Comparison of ENCODE assay signal across 9 cellular contexts in genomic region chr11:75429902-75430691, GRCh38. TPM values are rescaled to one million over a fixed set of nuclear protein-coding genes. Genes with fewer than 3 reads are reported as not detected.
DNase-seq lines count a peak whose midpoint lies in the region; ATAC-seq lines count a peak whose summit lies in the region.
"Had no signal": no experiment of that assay in that cellular context is flagged by ENCODE, and none has a peak within 500 bp of the region (broad histone marks: within the 10 kb centered on the region; RNA-seq: fewer than 3 reads in every experiment).

No MANE protein-coding gene starts in this region.

- peak overlapping the region in 8 of 9 donors; percentile 55 to 90 (median 71) for H3K27ac Mint-ChIP-seq in naive thymus-derived CD4-positive, alpha-beta T cell
- H3K27ac Mint-ChIP-seq in stimulated activated naive CD8-positive, alpha-beta T cell treated with anti-CD3 and anti-CD28 coated beads, Interleukin-15, Interleukin-2, amounts not matched to agents 100 ng/mL and 50 ng/mL, for 24 hours: no peak overlapping the region

- POLR2A ChIA-PET in naive thymus-derived CD4-positive, alpha-beta T cell (lab: Charles Lee): interaction anchor here (0.8 to 1.5 kb wide), 7 partner anchors 9 to 157 kb away, joined by 3 read pairs; partner anchors contain the start of gene GDPD5

- no peak overlapping the region for H3K27ac ChIP-seq in naive thymus-derived CD4-positive, alpha-beta T cell (ENCODE audit: low read depth, low read length)
- H3K27ac ChIP-seq: uterus had no signal

- intact Hi-C loops in naive thymus-derived CD4-positive, alpha-beta T cell (cut with micrococcal nuclease): loop anchor here (1.0 kb wide), 1 partner anchor 31 kb away; the partner anchor contains the start of gene RPS3 (in 2 of the 2)

- H3K36me3 Mint-ChIP-seq in naive thymus-derived CD4-positive, alpha-beta T cell: peaks cover 0 to 11% (median 0%) of the 10 kb centered on the region in 5 donors
- H3K36me3 Mint-ChIP-seq in stimulated activated naive CD8-positive, alpha-beta T cell treated with anti-CD3 and anti-CD28 coated beads, Interleukin-15, Interleukin-2, amounts not matched to agents 100 ng/mL and 50 ng/mL, for 24 hours (ENCODE audit: low read depth): peaks cover 8% of the 10 kb centered on the region

- peaks cover 0 to 4% (median 0%) of the 10 kb centered on the region in 3 experiments for H3K9me3 ChIP-seq in naive thymus-derived CD4-positive, alpha-beta T cell (ENCODE audit: control insufficient read depth in 2 of 3, low read length in 3 of 3)
- H3K9me3 ChIP-seq: uterus had no signal

- DNase-seq in AG08396 (ENCODE audit: low spot score) (peak; percentile 78), NCI-H69 (lab: John Stamatoyannopoulos, UW) (peak; percentile 87), activated T-cell treated with anti-CD3 and anti-CD28 coated beads for 48 hours (ENCODE audit: low read depth) (peak; percentile 66)
- DNase-seq in naive thymus-derived CD4-positive, alpha-beta T cell: peak; percentile 53 to 72 (median 68)

- H3K36me3 ChIP-seq in naive thymus-derived CD4-positive, alpha-beta T cell (ENCODE audit: control insufficient read depth in 2 of 3, insufficient read depth in 3 of 3, low read length in 3 of 3): no peaks in the 10 kb centered on the region
- H3K36me3 ChIP-seq: uterus had no signal

- H3K9me3 Mint-ChIP-seq in naive thymus-derived CD4-positive, alpha-beta T cell: peaks cover 0 to 7% (median 3%) of the 10 kb centered on the region in 11 donors
- H3K9me3 Mint-ChIP-seq in stimulated activated naive CD8-positive, alpha-beta T cell treated with anti-CD3 and anti-CD28 coated beads, Interleukin-15, Interleukin-2, amounts not matched to agents 100 ng/mL and 50 ng/mL, for 24 hours: peaks cover 9% of the 10 kb centered on the region

- peaks cover 4 to 5% of the 10 kb centered on the region in 2 donors for H3K27me3 ChIP-seq in naive thymus-derived CD4-positive, alpha-beta T cell (ENCODE audit: control insufficient read depth in 2 of 2, insufficient read depth in 2 of 2, low read length in 2 of 2)

- peaks cover 17 to 31% (median 22%) of the 10 kb centered on the region in 7 donors for H3K4me1 Mint-ChIP-seq in naive thymus-derived CD4-positive, alpha-beta T cell
- peaks cover 13% of the 10 kb centered on the region for H3K4me1 Mint-ChIP-seq in stimulated activated naive CD8-positive, alpha-beta T cell treated with anti-CD3 and anti-CD28 coated beads, Interleukin-15, Interleukin-2, amounts not matched to agents 100 ng/mL and 50 ng/mL, for 24 hours (ENCODE audit: low read depth)

- H3K27me3 Mint-ChIP-seq in naive thymus-derived CD4-positive, alpha-beta T cell: peaks cover 34 to 56% (median 45%) of the 10 kb centered on the region in 5 donors
- H3K27me3 Mint-ChIP-seq in stimulated activated naive CD8-positive, alpha-beta T cell treated with anti-CD3 and anti-CD28 coated beads, Interleukin-15, Interleukin-2, amounts not matched to agents 100 ng/mL and 50 ng/mL, for 24 hours: peaks cover 50% of the 10 kb centered on the region

- H3K4me3 ChIP-seq in naive thymus-derived CD4-positive, alpha-beta T cell (ENCODE audit: low read length): peak overlapping the region; percentile 54
- H3K4me3 ChIP-seq: uterus had no signal

- peaks cover 10 to 12% of the 10 kb centered on the region in 2 donors for H3K4me1 ChIP-seq in naive thymus-derived CD4-positive, alpha-beta T cell (ENCODE audit: control insufficient read depth in 2 of 2, insufficient read depth in 2 of 2, low read length in 2 of 2)

- H3K4me3 Mint-ChIP-seq in naive thymus-derived CD4-positive, alpha-beta T cell: peak overlapping the region; percentile 77 to 94 (median 88)
- H3K4me3 Mint-ChIP-seq in stimulated activated naive CD8-positive, alpha-beta T cell treated with anti-CD3 and anti-CD28 coated beads, Interleukin-15, Interleukin-2, amounts not matched to agents 100 ng/mL and 50 ng/mL, for 24 hours: peak overlapping the region; percentile 74

- CTCF ChIA-PET in naive thymus-derived CD4-positive, alpha-beta T cell (lab: Charles Lee): interaction anchor here (0.7 to 1.4 kb wide), 3 partner anchors 26 to 41 kb away, joined by 3 to 4 read pairs (median 3); no protein-coding TSS in a partner anchor

- ATAC-seq in GM21381 (IDR thresholded peaks at IDR 0.05; ENCODE audit: unreplicated experiment): peak; percentile 46
- ATAC-seq in esophagus mucosa: peak; percentile 81
- peak; percentile 79 for ATAC-seq in naive thymus-derived CD4-positive, alpha-beta T cell
- ATAC-seq in HG03196 (IDR thresholded peaks at IDR 0.05; ENCODE audit: unreplicated experiment): no peak

RNA-seq across cellular contexts. Expression of gene KLHL35, which starts 2.9 kb away (rescaled TPM):
- 0.84 TPM for total RNA-seq in esophagus mucosa
- total RNA-seq in naive thymus-derived CD4-positive, alpha-beta T cell: 1 to 10 TPM in 3 of 5 experiments, under 1 TPM in 2; 0.60 to 1.4 (median 1.1) TPM
- under 1 TPM; 0.57 to 0.60 TPM for polyA plus RNA-seq in naive thymus-derived CD4-positive, alpha-beta T cell

RNA-seq across cellular contexts. Expression of gene RPS3, which starts 30.8 kb away (rescaled TPM):
- 2,660 TPM for total RNA-seq in esophagus mucosa
- total RNA-seq in naive thymus-derived CD4-positive, alpha-beta T cell: 1,000 to 10,000 TPM; 3,135 to 5,501 (median 5,089) TPM
- polyA plus RNA-seq in naive thymus-derived CD4-positive, alpha-beta T cell: 1,000 to 10,000 TPM; 6,041 to 7,167 TPM
